Comparison of ENCODE assay signal across 11 cellular contexts in genomic region chr6:43699564-43700186, GRCh38. TPM values are rescaled to one million over a fixed set of nuclear protein-coding genes. Genes with fewer than 3 reads are reported as not detected.
DNase-seq lines count a peak whose midpoint lies in the region; ATAC-seq, FAIRE-seq and TF ChIP-seq lines count a peak whose summit lies in the region.
"Had no signal": no experiment of that assay in that cellular context is flagged by ENCODE, and none has a peak within 500 bp of the region (broad histone marks: within the 10 kb centered on the region; RNA-seq: fewer than 3 reads in every experiment).

No MANE protein-coding gene starts in this region.

- DNase-seq in DMS53 treated with DMSO at 0.1 percent for 48 hours (lab: John Stamatoyannopoulos, UW; ENCODE audit: unreplicated experiment) (peak; percentile 80), NCI-H524 (lab: John Stamatoyannopoulos, UW) (peak; percentile 42 to 69), H1 (ENCODE audit: low read depth in 1 of 2, low spot score in 2 of 2) (no peak), neural crest cell (ENCODE audit: low read depth, low spot score) (no peak), HK-2 (ENCODE audit: unreplicated experiment) (no peak), NOMO-1 (lab: John Stamatoyannopoulos, UW; ENCODE audit: unreplicated experiment in 2 of 2) (no peak), T-helper 17 cell (no peak)
- DNase-seq: stimulated activated CD4-positive, alpha-beta T cell treated with anti-CD3 and anti-CD28 coated beads, Interleukin-2, amount 100 ng/mL, for 48 hours had no signal

- no peaks in the 10 kb centered on the region for H3K9me3 Mint-ChIP-seq in neural crest cell
- H3K9me3 Mint-ChIP-seq: T-helper 2 cell treated with Interferon-gamma antibody and Interleukin-4, amounts not matched to agents 5 μg/mL and 100 μg/mL, for 36 hours had no signal

- H3K27me3 ChIP-seq in H1 (replicated peaks in 1 of 4; ENCODE audit: control insufficient read depth in 3 of 4, extremely low read depth in 1 of 4, insufficient read depth in 3 of 4, low read length in 3 of 4): no peaks in the 10 kb centered on the region

- H4K20me1 ChIP-seq in H1 (replicated peaks in 1 of 2; ENCODE audit: control insufficient read depth in 1 of 2, insufficient read depth in 2 of 2, low read length in 2 of 2): no peaks in the 10 kb centered on the region

- TF ChIP-seq CTCF in H1 (IDR thresholded peaks at IDR 0.05; ENCODE audit: control extremely low read depth in 1 of 3, insufficient read depth in 1 of 3, low read depth in 1 of 3, low read length in 3 of 3): no peak
- no peak for TF ChIP-seq CTCF in neural crest cell (conservative IDR thresholded peaks at IDR 0.05)

- no peak for TF ChIP-seq EP300 in H1 (IDR thresholded peaks at IDR 0.05; ENCODE audit: borderline replicate concordance in 1 of 2, low read depth in 2 of 2, low read length in 2 of 2)

- H4K5ac ChIP-seq in H1 (ENCODE audit: insufficient read length, low read depth, low read length): no peak overlapping the region

- TF ChIP-seq RAD21 in H1 (IDR thresholded peaks at IDR 0.05 in 1 of 2, conservative IDR thresholded peaks at IDR 0.05 in 1 of 2; ENCODE audit: low read depth in 2 of 2, low read length in 2 of 2): no peak

- CTCF ChIA-PET in H1 (lab: Charles Lee; ENCODE audit: partially characterized antibody): interaction anchor here (0.9 to 1.5 kb wide), 2 partner anchors 31 to 108 kb away, joined by 3 to 5 read pairs; no protein-coding TSS in a partner anchor

- ATAC-seq in HG03571 (IDR thresholded peaks at IDR 0.05; ENCODE audit: unreplicated experiment): no peak
- ATAC-seq in T-helper 17 cell: no peak

- 0 out of 2 replicates have a peak overlapping the region, but pooled peaks have one; percentile 69 for H2BK20ac ChIP-seq in H1 (ENCODE audit: low read length)

- POLR2A ChIA-PET in H1 (lab: Charles Lee; ENCODE audit: partially characterized antibody): interaction anchor here (0.7 to 1.1 kb wide), 3 partner anchors 14 to 45 kb away, joined by 3 read pairs; no protein-coding TSS in a partner anchor

- no peaks in the 10 kb centered on the region for H3K36me3 ChIP-seq in H1 (ENCODE audit: control insufficient read depth in 2 of 4, insufficient read depth in 4 of 4, low read length in 3 of 4)

- H3K4me1 ChIP-seq in H1 (replicated peaks in 1 of 4; ENCODE audit: control insufficient read depth in 3 of 4, insufficient read depth in 4 of 4, low read length in 3 of 4): peaks cover 23 to 44% (median 31%) of the 10 kb centered on the region in 4 experiments

- no peaks in the 10 kb centered on the region for H3K79me2 ChIP-seq in H1 (ENCODE audit: control insufficient read depth in 1 of 2, insufficient read depth in 2 of 2, low read length in 2 of 2)

- H2BK12ac ChIP-seq in H1 (ENCODE audit: low read depth, low read length): peak overlapping the region; percentile 11

- peak overlapping the region; percentile 1; the same call in 1 of the 2 replicates for H2BK5ac ChIP-seq in H1 (ENCODE audit: low read depth, low read length)

- H3K27ac Mint-ChIP-seq in neural crest cell (ENCODE audit: unreplicated experiment) (peak overlapping the region; percentile 62), T-helper 17 cell (no peak overlapping the region)
- H3K27ac Mint-ChIP-seq: T-helper 2 cell treated with Interferon-gamma antibody and Interleukin-4, amounts not matched to agents 5 μg/mL and 100 μg/mL, for 36 hours had no signal

- H3K4me3 ChIP-seq in H1 (ENCODE audit: extremely low read depth in 1 of 4, insufficient read depth in 2 of 4, low read depth in 3 of 4, low read length in 4 of 4): peak overlapping the region in 1 of 4 experiments; percentile 2; a peak in 1 of 8 replicates

- H3K4me1 Mint-ChIP-seq in neural crest cell (peaks cover 62% of the 10 kb centered on the region), T-helper 17 cell (peaks cover 4% of the 10 kb centered on the region)

- 48% methylated on average over 6 of the region's 7 CpGs; no CpG with 5 or more reads in 1 of the 2 experiments for WGBS in H1 (ENCODE audit: extremely low coverage in 1 of 2, insufficient coverage in 1 of 2, insufficient read length in 1 of 2, insufficient replicate concordance in 2 of 2, low coverage in 1 of 2, low lambda C conversion rate in 2 of 2, missing lambda C conversion rate in 1 of 2), 2 experiments

- no peak overlapping the region for H2AK5ac ChIP-seq in H1 (ENCODE audit: low read depth, low read length)

- no peak overlapping the region for H4K8ac ChIP-seq in H1 (ENCODE audit: extremely low read depth, insufficient read depth, low read length)

- no peak for FAIRE-seq in H1 (lab: Jason Lieb, UNC)
- FAIRE-seq: G401.6 had no signal

- peaks cover 7% of the 10 kb centered on the region; the same call in 1 of the 2 replicates for H3K23me2 ChIP-seq in H1 (ENCODE audit: low read depth, low read length)

- H3K9me3 ChIP-seq in H1 (ENCODE audit: insufficient read depth in 2 of 2, low read depth in 1 of 2, low read length in 1 of 2) (no peaks in the 10 kb centered on the region), T-helper 17 cell (ENCODE audit: control insufficient read depth, low read length, poor library complexity, severe bottlenecking) (no peaks in the 10 kb centered on the region)

- H4K91ac ChIP-seq in H1 (replicated peaks; ENCODE audit: insufficient read length, low read length): no peak overlapping the region

- no peak overlapping the region for H3K4me3 Mint-ChIP-seq in neural crest cell
- no peak overlapping the region for H3K4me3 Mint-ChIP-seq in T-helper 17 cell
- H3K4me3 Mint-ChIP-seq: T-helper 2 cell treated with Interferon-gamma antibody and Interleukin-4, amounts not matched to agents 5 μg/mL and 100 μg/mL, for 36 hours had no signal

- 0 out of 4 replicates have a peak overlapping the region, but pooled peaks have one; percentile 6 to 27 for H3K4me2 ChIP-seq in H1 (ENCODE audit: insufficient read depth in 1 of 2, low read depth in 2 of 2, low read length in 2 of 2)

- H3K27ac ChIP-seq in H1 (ENCODE audit: low read depth, low read length): peak overlapping the region; percentile 3; the same call in 1 of the 2 replicates

- no peak for TF ChIP-seq POLR2A in H1 (IDR thresholded peaks at IDR 0.05; ENCODE audit: control extremely low read depth in 1 of 2, low read depth in 2 of 2, low read length in 2 of 2)

- H3K4ac ChIP-seq in H1 (replicated peaks; ENCODE audit: insufficient read length, low read depth, low read length): no peak overlapping the region

- no peaks in the 10 kb centered on the region for H3K27me3 Mint-ChIP-seq in neural crest cell (ENCODE audit: low read depth)
- peaks cover 56% of the 10 kb centered on the region for H3K27me3 Mint-ChIP-seq in T-helper 17 cell

- no peak overlapping the region for H3K14ac ChIP-seq in H1 (ENCODE audit: insufficient read length)

- peak overlapping the region; percentile 68 for H3K18ac ChIP-seq in H1 (ENCODE audit: extremely low read depth, low read length)

- no peak overlapping the region for H3K23ac ChIP-seq in H1 (ENCODE audit: insufficient read length)

- H2AFZ ChIP-seq in H1 (ENCODE audit: low read length): 0 out of 2 replicates have a peak overlapping the region, but pooled peaks have one; percentile 17

- H3K79me1 ChIP-seq in H1 (ENCODE audit: low read depth, low read length): no peaks in the 10 kb centered on the region

- H2BK15ac ChIP-seq in H1 (ENCODE audit: low read length): peak overlapping the region; percentile 75; the same call in 1 of the 2 replicates

- no peak overlapping the region for H2BK120ac ChIP-seq in H1 (replicated peaks; ENCODE audit: low read depth, low read length)

- H3K9ac ChIP-seq in H1 (replicated peaks in 1 of 4; ENCODE audit: extremely low read depth in 1 of 4, low read depth in 3 of 4, low read length in 3 of 4): no peak overlapping the region; a peak in 1 of 7 replicates

- no peak overlapping the region for H3K56ac ChIP-seq in H1 (replicated peaks; ENCODE audit: insufficient read length, low read depth, low read length)

- H3K36me3 Mint-ChIP-seq in neural crest cell (ENCODE audit: low read depth) (no peaks in the 10 kb centered on the region), T-helper 17 cell (ENCODE audit: low read depth) (no peaks in the 10 kb centered on the region)

TF ChIP-seq in H1, 55 proteins besides CTCF, POLR2A, EP300 and RAD21 (continues in another document):
- TF ChIP-seq CHD2 (IDR thresholded peaks at IDR 0.05; ENCODE audit: low read length): no peak
- TF ChIP-seq BCL11A (IDR thresholded peaks at IDR 0.05; ENCODE audit: low read depth in 2 of 2, low read length in 2 of 2): no peak
- TF ChIP-seq ASH2L (IDR thresholded peaks at IDR 0.05; ENCODE audit: low read length): no peak
- TF ChIP-seq CBX5 (IDR thresholded peaks at IDR 0.05; ENCODE audit: low read depth, low read length): no peak
- TF ChIP-seq, protein P1, sequence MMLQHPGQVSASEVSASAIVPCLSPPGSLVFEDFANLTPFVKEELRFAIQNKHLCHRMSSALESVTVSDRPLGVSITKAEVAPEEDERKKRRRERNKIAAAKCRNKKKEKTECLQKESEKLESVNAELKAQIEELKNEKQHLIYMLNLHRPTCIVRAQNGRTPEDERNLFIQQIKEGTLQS (IDR thresholded peaks at IDR 0.05; ENCODE audit: insufficient read depth, low read depth, low read length): no peak
- TF ChIP-seq RXRA (IDR thresholded peaks at IDR 0.05; ENCODE audit: insufficient read depth, low read depth, low read length): no peak
- no peak for TF ChIP-seq TAF1 (IDR thresholded peaks at IDR 0.05; ENCODE audit: low read depth, low read length)

RNA-seq across cellular contexts. Expression of gene MRPS18A, which starts 12.1 kb away (rescaled TPM):
- total RNA-seq in H1 (2021; fragmentation: NEBNext Ultra II Directional; extraction: Animal tissue kit (Norgen Biotek cat#: 25700)): 48.3 and 52.1 TPM in 2 replicates
- polyA plus RNA-seq in H1 (2011; rRNA removed): 121 and 129 TPM in 2 replicates
- 115 TPM for polyA plus RNA-seq in H1 (2011; cell fraction: cytosol; rRNA removed)
- polyA plus RNA-seq in H1 (2011; cell fraction: nucleus; rRNA removed): 95.2 TPM
- polyA plus RNA-seq in H1 (2012, experiment 1 of 2): 70.4 to 84.7 TPM (median 74.9 TPM) in 4 replicates
- polyA plus RNA-seq in H1 (2012, experiment 2 of 2): 103 TPM
- polyA plus RNA-seq in H1 (2013, experiment 1 of 2): 61.3 TPM
- 58.7 TPM for polyA plus RNA-seq in H1 (2013, experiment 2 of 2)
- polyA minus RNA-seq in H1 (2011; rRNA and poly(A)+ RNA removed): 95.6 and 97.8 TPM in 2 replicates
- polyA minus RNA-seq in H1 (2011; cell fraction: cytosol; rRNA and poly(A)+ RNA removed): 36.3 TPM
- polyA minus RNA-seq in H1 (2011; cell fraction: nucleus; rRNA and poly(A)+ RNA removed): 63.1 TPM
- total RNA-seq in neural crest cell (49.5 and 50.6 TPM in 2 replicates), T-helper 17 cell (10 to 100 TPM; 24.2 to 29.8 TPM)

RNA-seq across cellular contexts. Expression of gene RSPH9, which starts 54.8 kb away (rescaled TPM):
- 0.15 TPM in 1 of 2 replicates, not detected in the other for total RNA-seq in H1 (2021; fragmentation: NEBNext Ultra II Directional; extraction: Animal tissue kit (Norgen Biotek cat#: 25700))
- polyA plus RNA-seq in H1 (2011; rRNA removed): 0.23 and 0.25 TPM in 2 replicates
- 0.23 TPM for polyA plus RNA-seq in H1 (2011; cell fraction: cytosol; rRNA removed)
- polyA plus RNA-seq in H1 (2011; cell fraction: nucleus; rRNA removed): 0.36 TPM
- polyA plus RNA-seq in H1 (2012, experiment 1 of 2): 0.73 to 0.93 TPM (median 0.80 TPM) in 4 replicates
- polyA plus RNA-seq in H1 (2012, experiment 2 of 2): 1.00 TPM
- 0.22 TPM for polyA plus RNA-seq in H1 (2013, experiment 1 of 2)
- polyA plus RNA-seq in H1 (2013, experiment 2 of 2): 0.15 TPM
- 0.06 and 0.22 TPM in 2 replicates for polyA minus RNA-seq in H1 (2011; rRNA and poly(A)+ RNA removed)
- not detected for polyA minus RNA-seq in H1 (2011; cell fraction: cytosol; rRNA and poly(A)+ RNA removed)
- polyA minus RNA-seq in H1 (2011; cell fraction: nucleus; rRNA and poly(A)+ RNA removed): 0.30 TPM
- 0.57 and 0.63 TPM in 2 replicates for total RNA-seq in neural crest cell
- total RNA-seq in T-helper 17 cell: under 1 TPM in 1 of 2 donors, not detected in 1; 0.29 TPM

Comparison
In these comparisons a context has a peak if more than half of its experiments do, and no peak if none do; other contexts are left out.
1. DNase-seq: peak in DMS53 treated with DMSO at 0.1 percent for 48 hours (single experiment) and NCI-H524 (2 of 2); none in H1 (0 of 2), neural crest cell (single experiment), HK-2 (single experiment), NOMO-1 (0 of 2) and T-helper 17 cell (0 of 3).